Comparison of ENCODE assay signal across 21 cellular contexts in genomic region chr14:61488417-61488816, GRCh38.
DNase-seq lines count a peak whose midpoint lies in the region; ATAC-seq and TF ChIP-seq lines count a peak whose summit lies in the region.
"Had no signal": no experiment of that assay in that cellular context is flagged by ENCODE, and none has a peak within 500 bp of the region (broad histone marks: within the 10 kb centered on the region; RNA-seq: fewer than 3 reads in every experiment).

No MANE protein-coding gene starts in this region.

- H3K4me1 ChIP-seq in neutrophil (ENCODE audit: control insufficient read depth in 1 of 2, insufficient read depth in 1 of 2, low read depth in 1 of 2, low read length in 1 of 2): peaks cover 48 to 67% of the 10 kb centered on the region in 2 experiments
- H3K4me1 ChIP-seq: HAP-1, neural progenitor cell, uterus had no signal

- no peaks in the 10 kb centered on the region for H3K27me3 ChIP-seq in neutrophil
- H3K27me3 ChIP-seq: neural progenitor cell, SJSA1, uterus had no signal

- H3K4me1 Mint-ChIP-seq in stimulated activated naive CD8-positive, alpha-beta T cell treated with anti-CD3 and anti-CD28 coated beads, Interleukin-15, Interleukin-2, amounts not matched to agents 100 ng/mL and 50 ng/mL, for 24 hours (ENCODE audit: low read depth): peaks cover 32% of the 10 kb centered on the region
- peaks cover 27% of the 10 kb centered on the region for H3K4me1 Mint-ChIP-seq in activated naive CD8-positive, alpha-beta T cell treated with anti-CD3 and anti-CD28 coated beads, Interleukin-2, amount 10 ng/mL, durations not matched to agents 7 days and 5 days
- peaks cover 7% of the 10 kb centered on the region for H3K4me1 Mint-ChIP-seq in T-helper 2 cell treated with Interferon-gamma antibody and Interleukin-4, amounts not matched to agents 5 μg/mL and 100 μg/mL, for 36 hours (ENCODE audit: low read depth)
- H3K4me1 Mint-ChIP-seq in MCF 10A (ENCODE audit: insufficient read depth, unreplicated experiment): peaks cover 4% of the 10 kb centered on the region

- no peak for DNase-seq in stimulated activated naive CD8-positive, alpha-beta T cell treated with anti-CD3 and anti-CD28 coated beads, Interleukin-15, Interleukin-2, amounts not matched to agents 100 U/mL and 50 U/mL, for 24 hours
- no peak for DNase-seq in activated naive CD8-positive, alpha-beta T cell treated with anti-CD3 and anti-CD28 coated beads, Interleukin-2, amount 10 ng/mL, durations not matched to agents 7 days and 5 days
- DNase-seq in NOMO-1 treated with DMSO at 0.1 percent for 48 hours (lab: John Stamatoyannopoulos, UW; ENCODE audit: unreplicated experiment) (no peak), MCF 10A (ENCODE audit: unreplicated experiment) (no peak)
- no peak for DNase-seq in T-helper 2 cell treated with Interferon-gamma antibody and Interleukin-4, amounts not matched to agents 5 μg/mL and 100 μg/mL, for 36 hours (ENCODE audit: low spot score)
- DNase-seq: activated CD4-positive, alpha-beta T cell treated with anti-CD3 and anti-CD28 coated beads for 1 hour; activated naive CD4-positive, alpha-beta T cell treated with anti-CD3 and anti-CD28 coated beads, Interleukin-2, amount 10 ng/mL, durations not matched to agents 7 days and 5 days; DMS 273 treated with DMSO at 0.1 percent for 48 hours; effector CD4-positive, alpha-beta T cell; Kasumi-1; mucosa of descending colon; NCI-H1694 treated with DMSO at 0.1 percent for 48 hours; NCI-H524 treated with DMSO at 0.1 percent for 48 hours; NK-92 treated with Interleukin-12 subunit alpha and Interleukin-12 subunit beta, amount 100 ng/mL, for 24 hours; uterus had no signal

- H3K4me3 Mint-ChIP-seq in stimulated activated naive CD8-positive, alpha-beta T cell treated with anti-CD3 and anti-CD28 coated beads, Interleukin-15, Interleukin-2, amounts not matched to agents 100 ng/mL and 50 ng/mL, for 24 hours: no peak overlapping the region
- no peak overlapping the region for H3K4me3 Mint-ChIP-seq in activated naive CD8-positive, alpha-beta T cell treated with anti-CD3 and anti-CD28 coated beads, Interleukin-2, amount 10 ng/mL, durations not matched to agents 7 days and 5 days
- H3K4me3 Mint-ChIP-seq in T-helper 2 cell treated with Interferon-gamma antibody and Interleukin-4, amounts not matched to agents 5 μg/mL and 100 μg/mL, for 36 hours: no peak overlapping the region
- H3K4me3 Mint-ChIP-seq in MCF 10A (ENCODE audit: unreplicated experiment): no peak overlapping the region
- H3K4me3 Mint-ChIP-seq: activated naive CD4-positive, alpha-beta T cell treated with anti-CD3 and anti-CD28 coated beads, Interleukin-2, amount 10 ng/mL, durations not matched to agents 7 days and 5 days; neural progenitor cell had no signal

- no peaks in the 10 kb centered on the region for H3K9me3 Mint-ChIP-seq in stimulated activated naive CD8-positive, alpha-beta T cell treated with anti-CD3 and anti-CD28 coated beads, Interleukin-15, Interleukin-2, amounts not matched to agents 100 ng/mL and 50 ng/mL, for 24 hours
- no peaks in the 10 kb centered on the region for H3K9me3 Mint-ChIP-seq in activated naive CD8-positive, alpha-beta T cell treated with anti-CD3 and anti-CD28 coated beads, Interleukin-2, amount 10 ng/mL, durations not matched to agents 7 days and 5 days
- no peaks in the 10 kb centered on the region for H3K9me3 Mint-ChIP-seq in T-helper 2 cell treated with Interferon-gamma antibody and Interleukin-4, amounts not matched to agents 5 μg/mL and 100 μg/mL, for 36 hours
- no peaks in the 10 kb centered on the region for H3K9me3 Mint-ChIP-seq in MCF 10A (ENCODE audit: unreplicated experiment)
- H3K9me3 Mint-ChIP-seq: activated naive CD4-positive, alpha-beta T cell treated with anti-CD3 and anti-CD28 coated beads, Interleukin-2, amount 10 ng/mL, durations not matched to agents 7 days and 5 days; neural progenitor cell had no signal

- no peaks in the 10 kb centered on the region for H3K36me3 ChIP-seq in neutrophil
- H3K36me3 ChIP-seq: HAP-1, neural progenitor cell, SJSA1, uterus had no signal

- no peaks in the 10 kb centered on the region for H3K27me3 Mint-ChIP-seq in stimulated activated naive CD8-positive, alpha-beta T cell treated with anti-CD3 and anti-CD28 coated beads, Interleukin-15, Interleukin-2, amounts not matched to agents 100 ng/mL and 50 ng/mL, for 24 hours
- no peaks in the 10 kb centered on the region for H3K27me3 Mint-ChIP-seq in activated naive CD8-positive, alpha-beta T cell treated with anti-CD3 and anti-CD28 coated beads, Interleukin-2, amount 10 ng/mL, durations not matched to agents 7 days and 5 days
- H3K27me3 Mint-ChIP-seq in T-helper 2 cell treated with Interferon-gamma antibody and Interleukin-4, amounts not matched to agents 5 μg/mL and 100 μg/mL, for 36 hours (ENCODE audit: low read depth): no peaks in the 10 kb centered on the region
- no peaks in the 10 kb centered on the region for H3K27me3 Mint-ChIP-seq in MCF 10A (ENCODE audit: insufficient read depth, unreplicated experiment)
- H3K27me3 Mint-ChIP-seq: activated naive CD4-positive, alpha-beta T cell treated with anti-CD3 and anti-CD28 coated beads, Interleukin-2, amount 10 ng/mL, durations not matched to agents 7 days and 5 days; progenitor cell of endocrine pancreas had no signal

- peak overlapping the region; percentile 97 for H3K27ac ChIP-seq in neutrophil
- H3K27ac ChIP-seq: neural progenitor cell, SJSA1, uterus had no signal

- POLR2A ChIA-PET in activated naive CD8-positive, alpha-beta T cell treated with anti-CD3 and anti-CD28 coated beads, Interleukin-2, amount 10 ng/mL, durations not matched to agents 7 days and 5 days (lab: Charles Lee): interaction anchor here (1.0 kb wide), 1 partner anchor 17 kb away, joined by 4 read pairs; no protein-coding TSS in a partner anchor
- POLR2A ChIA-PET in MCF 10A (lab: Yijun Ruan, JAX): interaction anchor here (0.7 to 1.3 kb wide), 2 partner anchors 14 to 24 kb away, joined by 3 read pairs; no protein-coding TSS in a partner anchor

- peak overlapping the region; percentile 76 for H3K27ac Mint-ChIP-seq in stimulated activated naive CD8-positive, alpha-beta T cell treated with anti-CD3 and anti-CD28 coated beads, Interleukin-15, Interleukin-2, amounts not matched to agents 100 ng/mL and 50 ng/mL, for 24 hours
- peak overlapping the region; percentile 20 for H3K27ac Mint-ChIP-seq in activated naive CD8-positive, alpha-beta T cell treated with anti-CD3 and anti-CD28 coated beads, Interleukin-2, amount 10 ng/mL, durations not matched to agents 7 days and 5 days
- no peak overlapping the region for H3K27ac Mint-ChIP-seq in T-helper 2 cell treated with Interferon-gamma antibody and Interleukin-4, amounts not matched to agents 5 μg/mL and 100 μg/mL, for 36 hours
- no peak overlapping the region for H3K27ac Mint-ChIP-seq in MCF 10A (ENCODE audit: low read depth, unreplicated experiment)
- H3K27ac Mint-ChIP-seq: activated naive CD4-positive, alpha-beta T cell treated with anti-CD3 and anti-CD28 coated beads, Interleukin-2, amount 10 ng/mL, durations not matched to agents 7 days and 5 days; progenitor cell of endocrine pancreas had no signal

- H3K36me3 Mint-ChIP-seq in stimulated activated naive CD8-positive, alpha-beta T cell treated with anti-CD3 and anti-CD28 coated beads, Interleukin-15, Interleukin-2, amounts not matched to agents 100 ng/mL and 50 ng/mL, for 24 hours (ENCODE audit: low read depth): peaks cover 37% of the 10 kb centered on the region
- H3K36me3 Mint-ChIP-seq in activated naive CD8-positive, alpha-beta T cell treated with anti-CD3 and anti-CD28 coated beads, Interleukin-2, amount 10 ng/mL, durations not matched to agents 7 days and 5 days: peaks cover 37% of the 10 kb centered on the region
- H3K36me3 Mint-ChIP-seq in T-helper 2 cell treated with Interferon-gamma antibody and Interleukin-4, amounts not matched to agents 5 μg/mL and 100 μg/mL, for 36 hours (ENCODE audit: low read depth): peaks cover 45% of the 10 kb centered on the region
- H3K36me3 Mint-ChIP-seq in MCF 10A (ENCODE audit: insufficient read depth, unreplicated experiment): peaks cover 30% of the 10 kb centered on the region
- H3K36me3 Mint-ChIP-seq: neural progenitor cell had no signal

- no TSS peak for BruUV-seq in MCF 10A (replicated peaks; lab: Mats Ljungman, UMichigan)

- TF ChIP-seq CTCF in neutrophil (IDR thresholded peaks at IDR 0.05) (no peak), MCF 10A (IDR thresholded peaks at IDR 0.05; ENCODE audit: unreplicated experiment) (no peak)

- no peak overlapping the region for H3K4me3 ChIP-seq in neutrophil (ENCODE audit: low read depth in 1 of 2, low read length in 1 of 2)
- H3K4me3 ChIP-seq: HAP-1, mucosa of descending colon, neural progenitor cell, SJSA1, uterus had no signal

- no peaks in the 10 kb centered on the region for H3K9me3 ChIP-seq in neutrophil
- H3K9me3 ChIP-seq: HAP-1, mucosa of descending colon, SJSA1, uterus had no signal

- intact Hi-C loops in MCF 10A (cut with micrococcal nuclease): no loop called here

- no peak for ATAC-seq in stimulated activated naive CD8-positive, alpha-beta T cell treated with anti-CD3 and anti-CD28 coated beads, Interleukin-15, Interleukin-2, amounts not matched to agents 100 U/mL and 50 U/mL, for 24 hours
- ATAC-seq in activated naive CD8-positive, alpha-beta T cell treated with anti-CD3 and anti-CD28 coated beads, Interleukin-2, amount 10 ng/mL, durations not matched to agents 7 days and 5 days (ENCODE audit: low read depth): no peak
- ATAC-seq: mucosa of descending colon had no signal

- CTCF ChIA-PET in MCF 10A (lab: Yijun Ruan, JAX): interaction anchor here (1.3 to 1.5 kb wide), 2 partner anchors 10 to 13 kb away, joined by 5 read pairs; no protein-coding TSS in a partner anchor

Comparison
In these comparisons a context has a peak if more than half of its experiments do, and no peak if none do; other contexts are left out.
1. H3K27ac Mint-ChIP-seq: peak in stimulated activated naive CD8-positive, alpha-beta T cell treated with anti-CD3 and anti-CD28 coated beads, Interleukin-15, Interleukin-2, amounts not matched to agents 100 ng/mL and 50 ng/mL, for 24 hours (single experiment) and activated naive CD8-positive, alpha-beta T cell treated with anti-CD3 and anti-CD28 coated beads, Interleukin-2, amount 10 ng/mL, durations not matched to agents 7 days and 5 days (single experiment); none in T-helper 2 cell treated with Interferon-gamma antibody and Interleukin-4, amounts not matched to agents 5 μg/mL and 100 μg/mL, for 36 hours (single experiment) and MCF 10A (single experiment).